ENCODE assay signal across 1 cellular context in the genomic region with DNA sequence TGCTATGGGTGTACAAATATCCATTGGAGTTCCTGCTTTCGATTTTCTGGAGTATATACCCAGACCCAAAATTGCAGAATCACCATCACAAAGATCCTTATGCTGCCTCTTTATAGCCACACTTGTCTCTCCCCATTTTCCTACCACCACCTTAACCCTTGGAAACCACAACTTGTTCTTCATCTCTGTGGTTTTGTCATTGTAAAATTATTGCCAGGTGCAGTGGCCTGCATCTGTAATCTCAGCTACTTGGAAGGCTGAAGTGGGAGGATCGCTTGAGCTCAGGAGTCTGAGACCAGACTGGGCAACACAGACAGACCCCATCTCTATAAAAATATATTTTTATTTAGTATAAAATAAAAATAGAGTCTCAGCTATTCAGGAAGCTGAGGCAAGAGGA.
TF ChIP-seq lines count a peak whose summit lies in the region.

No MANE protein-coding gene starts in this region.

TF ChIP-seq in HepG2, 621 proteins besides CTCF, POLR2A, EP300 and RAD21 (continued from another document):
- TF ChIP-seq, protein P1, sequence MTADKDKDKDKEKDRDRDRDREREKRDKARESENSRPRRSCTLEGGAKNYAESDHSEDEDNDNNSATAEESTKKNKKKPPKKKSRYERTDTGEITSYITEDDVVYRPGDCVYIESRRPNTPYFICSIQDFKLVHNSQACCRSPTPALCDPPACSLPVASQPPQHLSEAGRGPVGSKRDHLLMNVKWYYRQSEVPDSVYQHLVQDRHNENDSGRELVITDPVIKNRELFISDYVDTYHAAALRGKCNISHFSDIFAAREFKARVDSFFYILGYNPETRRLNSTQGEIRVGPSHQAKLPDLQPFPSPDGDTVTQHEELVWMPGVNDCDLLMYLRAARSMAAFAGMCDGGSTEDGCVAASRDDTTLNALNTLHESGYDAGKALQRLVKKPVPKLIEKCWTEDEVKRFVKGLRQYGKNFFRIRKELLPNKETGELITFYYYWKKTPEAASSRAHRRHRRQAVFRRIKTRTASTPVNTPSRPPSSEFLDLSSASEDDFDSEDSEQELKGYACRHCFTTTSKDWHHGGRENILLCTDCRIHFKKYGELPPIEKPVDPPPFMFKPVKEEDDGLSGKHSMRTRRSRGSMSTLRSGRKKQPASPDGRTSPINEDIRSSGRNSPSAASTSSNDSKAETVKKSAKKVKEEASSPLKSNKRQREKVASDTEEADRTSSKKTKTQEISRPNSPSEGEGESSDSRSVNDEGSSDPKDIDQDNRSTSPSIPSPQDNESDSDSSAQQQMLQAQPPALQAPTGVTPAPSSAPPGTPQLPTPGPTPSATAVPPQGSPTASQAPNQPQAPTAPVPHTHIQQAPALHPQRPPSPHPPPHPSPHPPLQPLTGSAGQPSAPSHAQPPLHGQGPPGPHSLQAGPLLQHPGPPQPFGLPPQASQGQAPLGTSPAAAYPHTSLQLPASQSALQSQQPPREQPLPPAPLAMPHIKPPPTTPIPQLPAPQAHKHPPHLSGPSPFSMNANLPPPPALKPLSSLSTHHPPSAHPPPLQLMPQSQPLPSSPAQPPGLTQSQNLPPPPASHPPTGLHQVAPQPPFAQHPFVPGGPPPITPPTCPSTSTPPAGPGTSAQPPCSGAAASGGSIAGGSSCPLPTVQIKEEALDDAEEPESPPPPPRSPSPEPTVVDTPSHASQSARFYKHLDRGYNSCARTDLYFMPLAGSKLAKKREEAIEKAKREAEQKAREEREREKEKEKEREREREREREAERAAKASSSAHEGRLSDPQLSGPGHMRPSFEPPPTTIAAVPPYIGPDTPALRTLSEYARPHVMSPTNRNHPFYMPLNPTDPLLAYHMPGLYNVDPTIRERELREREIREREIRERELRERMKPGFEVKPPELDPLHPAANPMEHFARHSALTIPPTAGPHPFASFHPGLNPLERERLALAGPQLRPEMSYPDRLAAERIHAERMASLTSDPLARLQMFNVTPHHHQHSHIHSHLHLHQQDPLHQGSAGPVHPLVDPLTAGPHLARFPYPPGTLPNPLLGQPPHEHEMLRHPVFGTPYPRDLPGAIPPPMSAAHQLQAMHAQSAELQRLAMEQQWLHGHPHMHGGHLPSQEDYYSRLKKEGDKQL (CRISPR knock-in tag; IDR thresholded peaks at IDR 0.05; ENCODE audit: low read depth): no peak
- TF ChIP-seq HOXA3 (CRISPR knock-in tag; IDR thresholded peaks at IDR 0.05): no peak
- no peak for TF ChIP-seq NR2F1 (CRISPR knock-in tag; IDR thresholded peaks at IDR 0.05)
- no peak for TF ChIP-seq SRSF4 (IDR thresholded peaks at IDR 0.05; ENCODE audit: low read depth, low read length, poor library complexity, severe bottlenecking)
